ENCODE assay signal across 23 cellular contexts in the genomic region with DNA sequence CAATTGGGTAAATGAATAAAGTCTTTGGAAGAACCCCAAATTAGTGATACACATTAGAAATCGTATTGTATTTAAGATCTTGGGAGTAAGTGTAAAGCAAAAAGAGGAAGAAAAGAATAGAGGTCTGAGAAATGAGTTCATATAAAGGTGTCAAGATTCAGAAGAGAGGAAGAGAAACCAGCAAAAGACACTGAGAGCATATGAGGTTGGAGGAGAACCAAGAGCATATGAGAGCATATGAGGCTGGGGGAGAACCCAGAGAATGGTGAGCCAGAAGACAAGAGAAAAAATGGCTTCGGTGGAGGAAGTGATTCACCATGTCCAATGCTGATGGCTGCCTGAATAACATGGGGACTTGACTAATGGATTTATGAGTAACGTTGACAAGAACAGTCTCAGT.
"Had no signal": no experiment of that assay in that cellular context is flagged by ENCODE, and none has a peak within 500 bp of the region (broad histone marks: within the 10 kb centered on the region; RNA-seq: fewer than 3 reads in every experiment).

No MANE protein-coding gene starts in this region.

- H3K9me3 ChIP-seq: esophagus squamous epithelium, gastroesophageal sphincter, prostate gland, thoracic aorta, upper lobe of left lung had no signal

- ATAC-seq: gastroesophageal sphincter; left ventricle myocardium superior; natural killer cell treated with Interleukin-12 subunit alpha and Interleukin-12 subunit beta and Interleukin-15 and Interleukin-18, amount 100 ng/mL, for 72 hours had no signal

- H3K36me3 ChIP-seq: esophagus squamous epithelium, gastroesophageal sphincter, prostate gland, thoracic aorta, upper lobe of left lung had no signal

- H3K27me3 ChIP-seq: esophagus squamous epithelium, gastroesophageal sphincter, upper lobe of left lung had no signal

- H3K27ac ChIP-seq: coronary artery, esophagus squamous epithelium, gastroesophageal sphincter, prostate gland, thoracic aorta, upper lobe of left lung had no signal

- H3K4me1 ChIP-seq: esophagus squamous epithelium, gastroesophageal sphincter, prostate gland, upper lobe of left lung had no signal

- FAIRE-seq: bronchial epithelial cell, islet of Langerhans had no signal

- H3K4me3 ChIP-seq: coronary artery, esophagus squamous epithelium, gastroesophageal sphincter, prostate gland, thoracic aorta, upper lobe of left lung had no signal

- DNase-seq: activated CD4-positive, alpha-beta memory T cell treated with anti-CD3 and anti-CD28 coated beads, Interleukin-2, amount 10 ng/mL, durations not matched to agents 7 days and 5 days; activated CD4-positive, alpha-beta T cell treated with anti-CD3 and anti-CD28 coated beads, Interleukin-2, amount 10 ng/mL, durations not matched to agents 24 days and 14 days; activated effector memory CD4-positive, alpha-beta T cell treated with anti-CD3 and anti-CD28 coated beads, Interleukin-2, amount 50 U/mL, for 16 hours; activated naive CD4-positive, alpha-beta T cell treated with anti-CD3 and anti-CD28 coated beads, Interleukin-2, amount 10 ng/mL, durations not matched to agents 7 days and 5 days; activated T-cell treated with anti-CD3 and anti-CD28 coated beads for 4 hours; amygdala; cerebellar nuclear complex; esophagus squamous epithelium; head of caudate nucleus; hypothalamus; left ventricle myocardium superior; midbrain; stimulated activated CD4-positive, alpha-beta T cell treated with anti-CD3 and anti-CD28 coated beads, Interleukin-2, amount 100 ng/mL, for 48 hours; stimulated activated CD8-positive, alpha-beta memory T cell treated with anti-CD3 and anti-CD28 coated beads, Interleukin-4, amount 100 ng/mL, for 48 hours; stimulated activated naive B cell treated with anti-CD40 and anti-IgM and Interleukin-4, amounts not matched to agents 10 μg/mL and 1 μg/mL and 100 μg/mL, for 72 hours; upper lobe of left lung had no signal
